In genomic region chr11:20387262-20388095, GRCh38 we compare ENCODE assay signal across 8 cellular contexts. TPM values are rescaled to one million over a fixed set of nuclear protein-coding genes. Genes with fewer than 3 reads are reported as not detected.
A peak's percentile ranks its signal among the peaks of the same experiment; 100 is the strongest.
DNase-seq lines count a peak whose midpoint lies in the region; ATAC-seq and TF ChIP-seq lines count a peak whose summit lies in the region.

Gene PRMT3, plus strand, starts transcription at chr11:20387716. Its CDS starts 31 bp downstream, at chr11:20387747.

- peak; percentile 95 for DNase-seq in COLO829 (ENCODE audit: low spot score)
- peak; percentile 97 for DNase-seq in HT-29 (ENCODE audit: low spot score)
- peak; percentile 84 for DNase-seq in NK-92 (lab: John Stamatoyannopoulos, UW; ENCODE audit: unreplicated experiment)
- peak; percentile 80 to 98 for DNase-seq in activated CD8-positive, alpha-beta memory T cell treated with anti-CD3 and anti-CD28 coated beads for 1 hour (ENCODE audit: extremely low read depth in 1 of 2, low read depth in 1 of 2)
- peak; percentile 95 for DNase-seq in lung (ENCODE audit: low spot score)
- peak; percentile 95 to 96 (median 95) for DNase-seq in stimulated activated CD4-positive, alpha-beta T cell treated with anti-CD3 and anti-CD28 coated beads, TNF-alpha, amount 100 ng/mL, for 24 hours (ENCODE audit: low read depth in 3 of 3)

- H3K36me3 ChIP-seq in ectodermal cell (ENCODE audit: control insufficient read depth, insufficient read depth, low read length) (no peaks in the 10 kb centered on the region), lung (ENCODE audit: control insufficient read depth in 2 of 2, insufficient read depth in 2 of 2, low read length in 2 of 2) (peaks cover 4 to 11% of the 10 kb centered on the region in 2 donors)

- peak within 1 kb of the TSS; percentile 95 for H3K4me3 ChIP-seq in ectodermal cell (ENCODE audit: insufficient read depth, low read depth, low read length)
- H3K4me3 ChIP-seq in lung: peak within 1 kb of the TSS; percentile 93

- TF ChIP-seq CTCF in lung (IDR thresholded peaks at IDR 0.05; ENCODE audit: control extremely low read depth, extremely low read depth): no peak

- peak within 1 kb of the TSS; percentile 84 for H3K27ac ChIP-seq in ectodermal cell (ENCODE audit: insufficient read depth, low read depth, low read length, poor library complexity, severe bottlenecking)
- peak within 1 kb of the TSS; percentile 75 to 93 for H3K27ac ChIP-seq in lung (ENCODE audit: low read depth in 1 of 2, low read length in 1 of 2)

- H3K9me3 ChIP-seq in ectodermal cell (ENCODE audit: control insufficient read depth, low read length) (no peaks in the 10 kb centered on the region), lung (ENCODE audit: control insufficient read depth in 2 of 2, insufficient read depth in 1 of 2, low read length in 1 of 2) (no peaks in the 10 kb centered on the region)

- H3K4me1 ChIP-seq in ectodermal cell (ENCODE audit: control insufficient read depth, insufficient read depth, low read length) (no peaks in the 10 kb centered on the region), lung (ENCODE audit: control insufficient read depth in 2 of 2, insufficient read depth in 2 of 2, low read length in 2 of 2) (peaks cover 0 to 6% of the 10 kb centered on the region in 2 donors)

- H3K27me3 ChIP-seq in ectodermal cell (ENCODE audit: control insufficient read depth, insufficient read depth, low read length, poor library complexity, severe bottlenecking): no peaks in the 10 kb centered on the region
- H3K27me3 ChIP-seq in lung (ENCODE audit: control insufficient read depth, insufficient read depth): no peaks in the 10 kb centered on the region

- peak; percentile 80 for ATAC-seq in GM21360 (IDR thresholded peaks at IDR 0.05; ENCODE audit: unreplicated experiment)
- peak; percentile 96 for ATAC-seq in lung (ENCODE audit: insufficient read depth, low FRiP score)

- WGBS in ectodermal cell, 2 experiments: 0% methylated on average over 96 of the region's 96 CpGs
- 0 to 1% methylated on average over 94 to 96 of the region's 96 CpGs for WGBS in lung, 2 donors

RNA-seq across cellular contexts. Expression of gene PRMT3, which starts in this region (rescaled TPM):
- total RNA-seq in HT-29 (2014; rRNA removed; shearing (Covaris generic)): 28.3 and 33.1 TPM in 2 replicates
- 23.8 TPM for polyA plus RNA-seq in ectodermal cell (2013, experiment 1 of 4)
- polyA plus RNA-seq in ectodermal cell (2013, experiment 2 of 4): 23.0 TPM
- 22.2 TPM for polyA plus RNA-seq in ectodermal cell (2013, experiment 3 of 4)
- polyA plus RNA-seq in ectodermal cell (2013, experiment 4 of 4): 23.2 TPM
- total RNA-seq in lung: 10 to 100 TPM; 12.3 to 19.7 TPM
- polyA plus RNA-seq in lung: 1 to 10 TPM; 8.2 to 8.3 TPM

Comparison
In these comparisons a context has a peak if more than half of its experiments do, and no peak if none do; other contexts are left out.
1. Peak in every context shown above with its lines: DNase-seq, ATAC-seq, H3K4me3 ChIP-seq and H3K27ac ChIP-seq.